ENCODE assay signal across 12 cellular contexts in the genomic region with DNA sequence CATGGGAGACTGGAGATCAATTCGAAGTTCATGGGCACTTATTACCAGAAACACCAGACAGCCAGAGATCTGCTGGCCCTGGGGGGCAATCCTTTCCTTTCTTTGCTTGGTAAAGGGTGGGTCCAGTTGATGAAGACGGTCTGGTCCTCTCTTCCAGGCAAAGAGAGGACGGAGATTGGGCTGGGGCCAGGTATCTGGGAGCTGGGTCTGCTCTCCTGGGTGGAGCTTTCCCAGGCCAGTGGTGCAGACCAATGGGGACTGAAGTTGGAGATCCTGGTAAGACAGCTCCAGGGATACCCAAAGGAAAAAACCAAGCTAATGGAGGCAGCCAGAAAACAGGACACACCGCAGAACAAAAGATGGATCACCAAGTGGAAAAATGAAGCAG. TPM values are rescaled to one million over a fixed set of nuclear protein-coding genes. Genes with fewer than 3 reads are reported as not detected.
A peak's percentile ranks its signal among the peaks of the same experiment; 100 is the strongest.
DNase-seq lines count a peak whose midpoint lies in the region; ATAC-seq, FAIRE-seq and TF ChIP-seq lines count a peak whose summit lies in the region.
"Had no signal": no experiment of that assay in that cellular context is flagged by ENCODE, and none has a peak within 500 bp of the region (broad histone marks: within the 10 kb centered on the region; RNA-seq: fewer than 3 reads in every experiment).

No MANE protein-coding gene starts in this region.

- H3K36me3 Mint-ChIP-seq in brain (peaks cover 4% of the 10 kb centered on the region), mesothelial cell of epicardium (no peaks in the 10 kb centered on the region)

- no peaks in the 10 kb centered on the region for H3K9me3 ChIP-seq in suprapubic skin

- H3K27me3 Mint-ChIP-seq in brain (peaks cover 5% of the 10 kb centered on the region), mesothelial cell of epicardium (ENCODE audit: low read depth) (no peaks in the 10 kb centered on the region)

- peak overlapping the region in 3 of 5 experiments; percentile 76 to 95 (median 81) for H3K27ac Mint-ChIP-seq in brain
- H3K27ac Mint-ChIP-seq in mesothelial cell of epicardium, result peak overlapping the region; percentile 87

- TF ChIP-seq EP300 in suprapubic skin (IDR thresholded peaks at IDR 0.05), result no peak

- TF ChIP-seq POLR2A in suprapubic skin (IDR thresholded peaks at IDR 0.05), result no peak

- H3K27ac ChIP-seq in suprapubic skin, result peak overlapping the region; percentile 28
- H3K27ac ChIP-seq: KMS-11 had no signal

- peak overlapping the region in 1 of 5 experiments; percentile 66 for H3K4me3 Mint-ChIP-seq in brain
- H3K4me3 Mint-ChIP-seq in mesothelial cell of epicardium, result no peak overlapping the region

- peaks cover 23% of the 10 kb centered on the region for H3K4me1 ChIP-seq in suprapubic skin

- no peak overlapping the region for H3K4me3 ChIP-seq in suprapubic skin

- WGBS in suprapubic skin, result 80% methylated on average over 4 of the region's 4 CpGs

- peaks cover 40% of the 10 kb centered on the region for H3K4me1 Mint-ChIP-seq in brain
- peaks cover 28% of the 10 kb centered on the region for H3K4me1 Mint-ChIP-seq in mesothelial cell of epicardium

- no peaks in the 10 kb centered on the region for H3K9me3 Mint-ChIP-seq in brain
- H3K9me3 Mint-ChIP-seq in mesothelial cell of epicardium, result no peaks in the 10 kb centered on the region

- no peaks in the 10 kb centered on the region for H3K27me3 ChIP-seq in suprapubic skin

- ATAC-seq in HG02970 (IDR thresholded peaks at IDR 0.05; ENCODE audit: low FRiP score, unreplicated experiment), result no peak

- TF ChIP-seq CTCF in brain (conservative IDR thresholded peaks at IDR 0.05), result no peak
- TF ChIP-seq CTCF in mesothelial cell of epicardium (IDR thresholded peaks at IDR 0.05; ENCODE audit: unreplicated experiment), result no peak
- no peak for TF ChIP-seq CTCF in suprapubic skin (IDR thresholded peaks at IDR 0.05)

- H3K36me3 ChIP-seq in suprapubic skin, result peaks cover 18% of the 10 kb centered on the region

- FAIRE-seq in GM19239 (lab: Jason Lieb, UNC), result no peak

- peak; percentile 20 for DNase-seq in HuH-7 (ENCODE audit: low spot score)
- DNase-seq in mesothelial cell of epicardium (ENCODE audit: low spot score in 2 of 2, unreplicated experiment in 2 of 2), result no peak
- DNase-seq in suprapubic skin (ENCODE audit: low spot score in 2 of 2), result no peak
- DNase-seq in GM19239 (ENCODE audit: insufficient read length, low spot score), result no peak
- no peak for DNase-seq in NCI-H69 (lab: John Stamatoyannopoulos, UW)
- DNase-seq: glutamatergic neuron, NCI-H1694, NCI-H526 treated with DMSO at 0.1 percent for 48 hours, SHP77 had no signal

RNA-seq across cellular contexts. Expression of a gene that starts 18.3 kb away (rescaled TPM):
- 1.3 TPM for polyA plus RNA-seq in brain (ENCODE audit: insufficient read depth, low read depth, low replicate concordance)
- total RNA-seq in mesothelial cell of epicardium (9.5 to 10.3 TPM (median 10.2 TPM) in 3 replicates), suprapubic skin (10 to 100 TPM in 2 of 4 donors, 1 to 10 TPM in 2; 9.2 to 22.8 (median 13.4) TPM)

RNA-seq across cellular contexts. Expression of a gene that starts 44.4 kb away (rescaled TPM):
- 49.3 TPM for polyA plus RNA-seq in brain (ENCODE audit: insufficient read depth, low read depth, low replicate concordance)
- total RNA-seq in mesothelial cell of epicardium, result 36.5 to 37.5 TPM (median 36.6 TPM) in 3 replicates
- 10 to 100 TPM; 13.7 to 76.1 (median 54.1) TPM for total RNA-seq in suprapubic skin
